ENCODE assay signal across 1 cellular context in the genomic region with DNA sequence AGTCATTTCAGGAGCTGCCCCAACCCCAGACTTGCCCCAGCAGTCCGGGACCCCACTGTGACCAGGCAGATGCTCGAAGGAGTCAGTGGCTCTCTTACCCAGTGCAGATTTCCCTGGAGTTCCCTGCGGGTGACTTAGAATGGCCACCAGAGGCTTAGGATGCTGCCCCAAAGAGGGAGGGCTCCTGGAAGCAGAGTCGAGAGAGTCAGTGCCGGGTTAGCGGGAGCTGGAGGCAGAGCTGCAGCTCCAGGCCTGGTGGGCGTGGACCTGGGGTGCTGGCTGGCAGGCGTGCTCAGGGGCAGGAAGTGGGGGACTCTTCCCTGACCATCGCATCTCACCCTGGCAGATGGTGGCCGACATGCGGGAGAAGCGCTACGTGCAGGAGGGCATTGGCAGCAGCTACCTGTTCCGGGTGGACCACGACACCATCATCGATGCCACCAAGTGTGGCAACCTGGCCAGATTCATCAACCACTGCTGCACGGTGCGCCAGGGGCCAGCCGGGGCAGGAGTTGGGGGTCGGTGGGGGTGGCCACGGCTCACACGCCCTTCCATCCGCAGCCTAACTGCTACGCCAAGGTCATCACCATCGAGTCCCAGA.
TF ChIP-seq lines count a peak whose summit lies in the region.

No MANE protein-coding gene starts in this region.

TF ChIP-seq in HEK293, 187 proteins besides CTCF, POLR2A, EP300 and RAD21 (continued from another document and continues in another):
- TF ChIP-seq, protein P1, sequence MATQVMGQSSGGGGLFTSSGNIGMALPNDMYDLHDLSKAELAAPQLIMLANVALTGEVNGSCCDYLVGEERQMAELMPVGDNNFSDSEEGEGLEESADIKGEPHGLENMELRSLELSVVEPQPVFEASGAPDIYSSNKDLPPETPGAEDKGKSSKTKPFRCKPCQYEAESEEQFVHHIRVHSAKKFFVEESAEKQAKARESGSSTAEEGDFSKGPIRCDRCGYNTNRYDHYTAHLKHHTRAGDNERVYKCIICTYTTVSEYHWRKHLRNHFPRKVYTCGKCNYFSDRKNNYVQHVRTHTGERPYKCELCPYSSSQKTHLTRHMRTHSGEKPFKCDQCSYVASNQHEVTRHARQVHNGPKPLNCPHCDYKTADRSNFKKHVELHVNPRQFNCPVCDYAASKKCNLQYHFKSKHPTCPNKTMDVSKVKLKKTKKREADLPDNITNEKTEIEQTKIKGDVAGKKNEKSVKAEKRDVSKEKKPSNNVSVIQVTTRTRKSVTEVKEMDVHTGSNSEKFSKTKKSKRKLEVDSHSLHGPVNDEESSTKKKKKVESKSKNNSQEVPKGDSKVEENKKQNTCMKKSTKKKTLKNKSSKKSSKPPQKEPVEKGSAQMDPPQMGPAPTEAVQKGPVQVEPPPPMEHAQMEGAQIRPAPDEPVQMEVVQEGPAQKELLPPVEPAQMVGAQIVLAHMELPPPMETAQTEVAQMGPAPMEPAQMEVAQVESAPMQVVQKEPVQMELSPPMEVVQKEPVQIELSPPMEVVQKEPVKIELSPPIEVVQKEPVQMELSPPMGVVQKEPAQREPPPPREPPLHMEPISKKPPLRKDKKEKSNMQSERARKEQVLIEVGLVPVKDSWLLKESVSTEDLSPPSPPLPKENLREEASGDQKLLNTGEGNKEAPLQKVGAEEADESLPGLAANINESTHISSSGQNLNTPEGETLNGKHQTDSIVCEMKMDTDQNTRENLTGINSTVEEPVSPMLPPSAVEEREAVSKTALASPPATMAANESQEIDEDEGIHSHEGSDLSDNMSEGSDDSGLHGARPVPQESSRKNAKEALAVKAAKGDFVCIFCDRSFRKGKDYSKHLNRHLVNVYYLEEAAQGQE (tag by site-specific recombination; IDR thresholded peaks at IDR 0.05): no peak
- TF ChIP-seq ZNF510 (tag by site-specific recombination; IDR thresholded peaks at IDR 0.05; ENCODE audit: insufficient replicate concordance): no peak
- TF ChIP-seq ZNF23 (tag by site-specific recombination; IDR thresholded peaks at IDR 0.05; ENCODE audit: borderline replicate concordance): no peak
- no peak for TF ChIP-seq ZNF16 (tag by site-specific recombination; IDR thresholded peaks at IDR 0.05; ENCODE audit: low read depth)
- no peak for TF ChIP-seq KLF17 (tag by site-specific recombination; IDR thresholded peaks at IDR 0.05)
- no peak for TF ChIP-seq ZNF248 (tag by site-specific recombination; IDR thresholded peaks at IDR 0.05)
- TF ChIP-seq INSM2 (tag by site-specific recombination; IDR thresholded peaks at IDR 0.05): no peak; the same call in 1 of the 2 replicates
- TF ChIP-seq ZNF112 (tag by site-specific recombination; IDR thresholded peaks at IDR 0.05): no peak
- TF ChIP-seq ZNF221 (tag by site-specific recombination; IDR thresholded peaks at IDR 0.05; ENCODE audit: borderline replicate concordance): no peak
- TF ChIP-seq BCL11A (tag by site-specific recombination; IDR thresholded peaks at IDR 0.05; ENCODE audit: low read depth): no peak
- TF ChIP-seq ZNF792 (tag by site-specific recombination; IDR thresholded peaks at IDR 0.05): no peak
- TF ChIP-seq SETDB1 (IDR thresholded peaks at IDR 0.05; ENCODE audit: insufficient read length, low read length): no peak
- TF ChIP-seq, protein P2, sequence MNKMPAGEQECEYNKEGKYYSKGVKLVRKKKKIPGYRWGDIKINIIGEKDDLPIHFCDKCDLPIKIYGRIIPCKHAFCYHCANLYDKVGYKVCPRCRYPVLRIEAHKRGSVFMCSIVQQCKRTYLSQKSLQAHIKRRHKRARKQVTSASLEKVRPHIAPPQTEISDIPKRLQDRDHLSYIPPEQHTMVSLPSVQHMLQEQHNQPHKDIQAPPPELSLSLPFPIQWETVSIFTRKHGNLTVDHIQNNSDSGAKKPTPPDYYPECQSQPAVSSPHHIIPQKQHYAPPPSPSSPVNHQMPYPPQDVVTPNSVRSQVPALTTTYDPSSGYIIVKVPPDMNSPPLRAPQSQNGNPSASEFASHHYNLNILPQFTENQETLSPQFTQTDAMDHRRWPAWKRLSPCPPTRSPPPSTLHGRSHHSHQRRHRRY (tag by site-specific recombination; IDR thresholded peaks at IDR 0.05): no peak
- no peak for TF ChIP-seq ZNF654 (tag by site-specific recombination; IDR thresholded peaks at IDR 0.05; ENCODE audit: low read depth)
- TF ChIP-seq, protein P3, sequence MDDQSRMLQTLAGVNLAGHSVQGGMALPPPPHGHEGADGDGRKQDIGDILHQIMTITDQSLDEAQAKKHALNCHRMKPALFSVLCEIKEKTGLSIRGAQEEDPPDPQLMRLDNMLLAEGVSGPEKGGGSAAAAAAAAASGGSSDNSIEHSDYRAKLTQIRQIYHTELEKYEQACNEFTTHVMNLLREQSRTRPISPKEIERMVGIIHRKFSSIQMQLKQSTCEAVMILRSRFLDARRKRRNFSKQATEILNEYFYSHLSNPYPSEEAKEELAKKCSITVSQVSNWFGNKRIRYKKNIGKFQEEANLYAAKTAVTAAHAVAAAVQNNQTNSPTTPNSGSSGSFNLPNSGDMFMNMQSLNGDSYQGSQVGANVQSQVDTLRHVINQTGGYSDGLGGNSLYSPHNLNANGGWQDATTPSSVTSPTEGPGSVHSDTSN (CRISPR knock-in tag; IDR thresholded peaks at IDR 0.05): no peak
- no peak for TF ChIP-seq ZNF555 (tag by site-specific recombination; conservative IDR thresholded peaks at IDR 0.05)
- TF ChIP-seq ZNF280D (tag by site-specific recombination; IDR thresholded peaks at IDR 0.05): no peak
- TF ChIP-seq ZNF660 (tag by site-specific recombination; IDR thresholded peaks at IDR 0.05): no peak
- TF ChIP-seq, protein P4, sequence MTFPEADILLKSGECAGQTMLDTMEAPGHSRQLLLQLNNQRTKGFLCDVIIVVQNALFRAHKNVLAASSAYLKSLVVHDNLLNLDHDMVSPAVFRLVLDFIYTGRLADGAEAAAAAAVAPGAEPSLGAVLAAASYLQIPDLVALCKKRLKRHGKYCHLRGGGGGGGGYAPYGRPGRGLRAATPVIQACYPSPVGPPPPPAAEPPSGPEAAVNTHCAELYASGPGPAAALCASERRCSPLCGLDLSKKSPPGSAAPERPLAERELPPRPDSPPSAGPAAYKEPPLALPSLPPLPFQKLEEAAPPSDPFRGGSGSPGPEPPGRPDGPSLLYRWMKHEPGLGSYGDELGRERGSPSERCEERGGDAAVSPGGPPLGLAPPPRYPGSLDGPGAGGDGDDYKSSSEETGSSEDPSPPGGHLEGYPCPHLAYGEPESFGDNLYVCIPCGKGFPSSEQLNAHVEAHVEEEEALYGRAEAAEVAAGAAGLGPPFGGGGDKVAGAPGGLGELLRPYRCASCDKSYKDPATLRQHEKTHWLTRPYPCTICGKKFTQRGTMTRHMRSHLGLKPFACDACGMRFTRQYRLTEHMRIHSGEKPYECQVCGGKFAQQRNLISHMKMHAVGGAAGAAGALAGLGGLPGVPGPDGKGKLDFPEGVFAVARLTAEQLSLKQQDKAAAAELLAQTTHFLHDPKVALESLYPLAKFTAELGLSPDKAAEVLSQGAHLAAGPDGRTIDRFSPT (tag by site-specific recombination; IDR thresholded peaks at IDR 0.05): peak; percentile 30; the same call in 1 of the 2 replicates
- TF ChIP-seq, protein P5, sequence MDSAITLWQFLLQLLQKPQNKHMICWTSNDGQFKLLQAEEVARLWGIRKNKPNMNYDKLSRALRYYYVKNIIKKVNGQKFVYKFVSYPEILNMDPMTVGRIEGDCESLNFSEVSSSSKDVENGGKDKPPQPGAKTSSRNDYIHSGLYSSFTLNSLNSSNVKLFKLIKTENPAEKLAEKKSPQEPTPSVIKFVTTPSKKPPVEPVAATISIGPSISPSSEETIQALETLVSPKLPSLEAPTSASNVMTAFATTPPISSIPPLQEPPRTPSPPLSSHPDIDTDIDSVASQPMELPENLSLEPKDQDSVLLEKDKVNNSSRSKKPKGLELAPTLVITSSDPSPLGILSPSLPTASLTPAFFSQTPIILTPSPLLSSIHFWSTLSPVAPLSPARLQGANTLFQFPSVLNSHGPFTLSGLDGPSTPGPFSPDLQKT (IDR thresholded peaks at IDR 0.05; ENCODE audit: borderline replicate concordance, low read depth, low read length): no peak
- no peak for TF ChIP-seq ZBTB44 (tag by site-specific recombination; IDR thresholded peaks at IDR 0.05)
- TF ChIP-seq ZFP3 (tag by site-specific recombination; IDR thresholded peaks at IDR 0.05; ENCODE audit: low read depth): no peak
- TF ChIP-seq MYNN (tag by site-specific recombination; IDR thresholded peaks at IDR 0.05; ENCODE audit: borderline replicate concordance): no peak
- TF ChIP-seq ZNF837 (tag by site-specific recombination; IDR thresholded peaks at IDR 0.05): no peak
- 0 out of 2 replicates have a peak, but pooled peaks have one; percentile 7 for TF ChIP-seq ZNF10 (tag by site-specific recombination; IDR thresholded peaks at IDR 0.05)
- TF ChIP-seq KLF1 (tag by site-specific recombination; IDR thresholded peaks at IDR 0.05): no peak
- no peak for TF ChIP-seq WT1 (tag by site-specific recombination; IDR thresholded peaks at IDR 0.05)
- TF ChIP-seq ZIC2 (tag by site-specific recombination; IDR thresholded peaks at IDR 0.05): 0 out of 2 replicates have a peak, but pooled peaks have one; percentile 21
- no peak for TF ChIP-seq ZNF629 (tag by site-specific recombination; IDR thresholded peaks at IDR 0.05)
- TF ChIP-seq ZNF560 (tag by site-specific recombination; IDR thresholded peaks at IDR 0.05; ENCODE audit: borderline replicate concordance): no peak
- TF ChIP-seq EGR2 (tag by site-specific recombination; IDR thresholded peaks at IDR 0.05; ENCODE audit: low read depth): no peak
- TF ChIP-seq ZNF580 (tag by site-specific recombination; IDR thresholded peaks at IDR 0.05): no peak
- TF ChIP-seq ZNF549 (tag by site-specific recombination; IDR thresholded peaks at IDR 0.05): no peak
- TF ChIP-seq SCRT2 (tag by site-specific recombination; IDR thresholded peaks at IDR 0.05): 0 out of 2 replicates have a peak, but pooled peaks have one; percentile 38
